In the genomic region with DNA sequence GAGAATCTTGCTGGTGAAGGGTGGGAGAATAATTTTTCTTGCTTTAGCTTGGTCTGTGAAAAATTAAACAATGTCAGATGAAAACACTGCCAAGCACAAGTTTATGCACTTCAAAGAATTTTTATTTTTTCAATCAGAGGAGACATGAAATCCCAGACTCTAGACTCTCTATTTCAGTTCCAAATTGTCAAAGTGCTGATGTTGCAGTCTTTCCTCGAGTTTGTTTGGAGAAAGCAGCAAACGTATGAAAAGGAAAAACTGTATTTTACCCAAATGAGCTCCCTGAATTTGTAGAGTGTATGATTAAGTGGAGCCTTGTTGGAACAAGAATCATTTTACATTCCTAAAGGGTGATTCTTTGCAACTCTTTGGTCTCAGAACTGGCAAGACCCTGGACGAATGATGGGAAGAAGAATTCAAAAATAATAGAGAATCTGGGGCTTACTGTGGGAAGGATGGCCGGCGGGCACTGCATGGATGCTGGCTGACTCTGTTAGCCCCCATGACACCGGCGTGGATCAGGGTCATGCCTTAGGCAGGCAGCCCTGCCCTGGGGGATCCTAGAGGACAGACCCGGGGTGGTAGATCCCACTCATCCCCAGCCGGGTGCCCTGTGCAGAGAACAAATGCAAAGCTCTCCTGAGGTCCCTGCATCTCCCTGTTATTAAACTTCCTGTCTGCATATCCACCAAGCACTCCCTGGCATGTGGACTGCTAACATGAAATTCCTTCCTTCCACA, we compare ENCODE assay signal across 1 cellular context.
A peak's percentile ranks its signal among the peaks of the same experiment; 100 is the strongest.
TF ChIP-seq lines count a peak whose summit lies in the region.

No MANE protein-coding gene starts in this region.

TF ChIP-seq in HepG2, 621 proteins besides CTCF, POLR2A, EP300 and RAD21:
- no peak for TF ChIP-seq MLLT10 (CRISPR knock-in tag; IDR thresholded peaks at IDR 0.05)
- no peak for TF ChIP-seq ZNF776 (CRISPR knock-in tag; IDR thresholded peaks at IDR 0.05)
- TF ChIP-seq ZNF205 (CRISPR knock-in tag; IDR thresholded peaks at IDR 0.05): no peak
- no peak for TF ChIP-seq ZNF549 (CRISPR knock-in tag; IDR thresholded peaks at IDR 0.05)
- no peak for TF ChIP-seq MTERF4 (CRISPR knock-in tag; IDR thresholded peaks at IDR 0.05)
- peak; percentile 83 for TF ChIP-seq MAFF (IDR thresholded peaks at IDR 0.05; ENCODE audit: low read depth, low read length)
- no peak for TF ChIP-seq SNAPC5 (CRISPR knock-in tag; IDR thresholded peaks at IDR 0.05; ENCODE audit: borderline replicate concordance)
- no peak for TF ChIP-seq SALL2 (CRISPR knock-in tag; IDR thresholded peaks at IDR 0.05)
- TF ChIP-seq ZNF616 (CRISPR knock-in tag; IDR thresholded peaks at IDR 0.05; ENCODE audit: low read depth): no peak
- TF ChIP-seq MAFK (conservative IDR thresholded peaks at IDR 0.05 in 1 of 2, IDR thresholded peaks at IDR 0.05 in 1 of 2; ENCODE audit: low read length in 2 of 2): peak; percentile 82 to 89
- TF ChIP-seq ZFP41 (CRISPR knock-in tag; IDR thresholded peaks at IDR 0.05; ENCODE audit: borderline replicate concordance): no peak
- no peak for TF ChIP-seq PRDM15 (CRISPR knock-in tag; IDR thresholded peaks at IDR 0.05)
- TF ChIP-seq, protein P1, sequence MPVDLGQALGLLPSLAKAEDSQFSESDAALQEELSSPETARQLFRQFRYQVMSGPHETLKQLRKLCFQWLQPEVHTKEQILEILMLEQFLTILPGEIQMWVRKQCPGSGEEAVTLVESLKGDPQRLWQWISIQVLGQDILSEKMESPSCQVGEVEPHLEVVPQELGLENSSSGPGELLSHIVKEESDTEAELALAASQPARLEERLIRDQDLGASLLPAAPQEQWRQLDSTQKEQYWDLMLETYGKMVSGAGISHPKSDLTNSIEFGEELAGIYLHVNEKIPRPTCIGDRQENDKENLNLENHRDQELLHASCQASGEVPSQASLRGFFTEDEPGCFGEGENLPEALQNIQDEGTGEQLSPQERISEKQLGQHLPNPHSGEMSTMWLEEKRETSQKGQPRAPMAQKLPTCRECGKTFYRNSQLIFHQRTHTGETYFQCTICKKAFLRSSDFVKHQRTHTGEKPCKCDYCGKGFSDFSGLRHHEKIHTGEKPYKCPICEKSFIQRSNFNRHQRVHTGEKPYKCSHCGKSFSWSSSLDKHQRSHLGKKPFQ (CRISPR knock-in tag; IDR thresholded peaks at IDR 0.05; ENCODE audit: insufficient replicate concordance): no peak
- no peak for TF ChIP-seq ZNF704 (CRISPR knock-in tag; IDR thresholded peaks at IDR 0.05; ENCODE audit: borderline replicate concordance)
- no peak for TF ChIP-seq TMF1 (CRISPR knock-in tag; IDR thresholded peaks at IDR 0.05; ENCODE audit: low read depth)
TF ChIP-seq in HepG2: peak in this region for 2.
